ENCODE assay signal across 15 cellular contexts in the genomic region with DNA sequence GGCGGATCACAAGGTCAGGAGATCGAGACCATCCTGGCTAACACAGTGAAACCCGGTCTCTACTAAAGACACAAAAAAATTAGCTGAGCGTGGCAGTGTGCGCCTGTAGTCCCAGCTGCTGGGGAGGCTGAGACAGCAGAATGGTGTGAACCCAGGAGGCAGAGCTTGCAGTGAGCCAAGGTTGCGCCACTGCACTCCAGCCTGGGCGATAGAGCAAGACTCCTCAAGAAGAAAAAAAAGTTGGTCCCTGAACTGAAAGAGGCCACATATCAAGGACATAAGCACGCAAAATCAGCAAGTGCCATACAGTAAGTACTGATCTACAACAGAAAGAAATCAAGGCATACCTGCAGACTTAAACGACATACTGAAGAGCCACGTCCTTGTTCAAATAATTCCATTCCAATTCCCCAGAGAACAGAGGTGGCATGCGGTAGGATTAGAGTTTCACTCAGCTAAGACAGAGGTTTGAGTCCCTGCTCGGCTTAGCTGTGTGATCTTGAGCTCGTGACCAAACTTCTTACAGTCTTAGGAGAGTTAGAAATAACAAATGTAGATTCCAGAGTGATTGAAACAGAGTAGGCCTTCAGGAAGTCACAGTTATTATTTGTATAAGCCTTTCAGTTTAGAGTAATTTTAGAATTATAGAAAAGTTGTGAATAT. TPM values are rescaled to one million over a fixed set of nuclear protein-coding genes. Genes with fewer than 3 reads are reported as not detected.
A peak's percentile ranks its signal among the peaks of the same experiment; 100 is the strongest.
DNase-seq lines count a peak whose midpoint lies in the region; ATAC-seq, FAIRE-seq and TF ChIP-seq lines count a peak whose summit lies in the region.
"Had no signal": no experiment of that assay in that cellular context is flagged by ENCODE, and none has a peak within 500 bp of the region (broad histone marks: within the 10 kb centered on the region; RNA-seq: fewer than 3 reads in every experiment).

No MANE protein-coding gene starts in this region.

- H3K27me3 Mint-ChIP-seq in natural killer cell treated with Interleukin-12 subunit alpha and Interleukin-12 subunit beta and Interleukin-15 and Interleukin-18, amount 100 ng/mL, for 72 hours, result no peaks in the 10 kb centered on the region
- H3K27me3 Mint-ChIP-seq: activated T-helper 17 cell treated with anti-CD3 and anti-CD28 coated beads, Interleukin-2, amount 50 U/mL, for 72 hours had no signal

- CTCF ChIA-PET in HepG2 (lab: Yijun Ruan, JAX; ENCODE audit: low intra/inter-chr PET ratio, low total read pairs), result no interaction called here

- H3K4me3 ChIP-seq in HepG2 (replicated peaks in 1 of 3; ENCODE audit: insufficient read depth in 1 of 3, low read depth in 2 of 3, low read length in 3 of 3) (no peak overlapping the region), right lobe of liver (no peak overlapping the region), brain microvascular endothelial cell (ENCODE audit: low read depth, low read length) (no peak overlapping the region), upper lobe of right lung (no peak overlapping the region)

- H3K79me2 ChIP-seq in HepG2 (ENCODE audit: insufficient read depth, low read length), result peaks cover 95% of the 10 kb centered on the region

- H3K27ac ChIP-seq in HepG2 (ENCODE audit: extremely low read length, insufficient read depth, low read length) (peak overlapping the region; percentile 17), right lobe of liver (peak overlapping the region in 1 of 3 donors; percentile 62), brain microvascular endothelial cell (peak overlapping the region; percentile 33), upper lobe of right lung (no peak overlapping the region)

- no peak for TF ChIP-seq RAD21 in HepG2 (CRISPR knock-in tag; IDR thresholded peaks at IDR 0.05)

- H3K27me3 ChIP-seq in HepG2 (ENCODE audit: control insufficient read depth in 1 of 2, insufficient read depth in 2 of 2, low read length in 2 of 2) (no peaks in the 10 kb centered on the region), right lobe of liver (no peaks in the 10 kb centered on the region), brain microvascular endothelial cell (replicated peaks) (no peaks in the 10 kb centered on the region), upper lobe of right lung (no peaks in the 10 kb centered on the region)

- no peak overlapping the region for H2AFZ ChIP-seq in HepG2 (ENCODE audit: low read length)

- 93% methylated on average over 13 of the region's 13 CpGs for WGBS in HepG2 (ENCODE audit: low lambda C conversion rate)
- 79% methylated on average over 12 of the region's 13 CpGs for WGBS in right lobe of liver (ENCODE audit: insufficient coverage, low coverage, low lambda C conversion rate, missing lambda C conversion rate)

- TF ChIP-seq CTCF in HepG2 (CRISPR knock-in tag; IDR thresholded peaks at IDR 0.05), result no peak
- no peak for TF ChIP-seq CTCF in right lobe of liver (IDR thresholded peaks at IDR 0.05)
- TF ChIP-seq CTCF in brain microvascular endothelial cell (IDR thresholded peaks at IDR 0.05; ENCODE audit: low read depth, low read length, missing control alignments), result no peak
- TF ChIP-seq CTCF in upper lobe of right lung (IDR thresholded peaks at IDR 0.05), result no peak

- no peak for TF ChIP-seq EP300 in HepG2 (IDR thresholded peaks at IDR 0.05; ENCODE audit: low read depth in 2 of 2, low read length in 2 of 2)
- peak; percentile 36; the same call in 1 of the 2 replicates for TF ChIP-seq EP300 in HepG2 (CRISPR knock-in tag; IDR thresholded peaks at IDR 0.05; ENCODE audit: borderline replicate concordance)

- H3K36me3 Mint-ChIP-seq in natural killer cell treated with Interleukin-12 subunit alpha and Interleukin-12 subunit beta and Interleukin-15 and Interleukin-18, amount 100 ng/mL, for 72 hours, result no peaks in the 10 kb centered on the region

- ATAC-seq in HepG2, result no peak
- ATAC-seq in right lobe of liver, result no peak
- ATAC-seq in natural killer cell treated with Interleukin-12 subunit alpha and Interleukin-12 subunit beta and Interleukin-15 and Interleukin-18, amount 100 ng/mL, for 72 hours, result no peak
- ATAC-seq in upper lobe of right lung, result peak; percentile 51
- ATAC-seq in GM21529 (IDR thresholded peaks at IDR 0.05; ENCODE audit: unreplicated experiment), result no peak
- ATAC-seq in HG03432 (IDR thresholded peaks at IDR 0.05; ENCODE audit: unreplicated experiment), result no peak
- ATAC-seq: activated T-helper 17 cell treated with anti-CD3 and anti-CD28 coated beads, Interleukin-2, amount 50 U/mL, for 72 hours had no signal

- TF ChIP-seq POLR2A in HepG2 (IDR thresholded peaks at IDR 0.05; ENCODE audit: insufficient read depth in 1 of 2, low read depth in 2 of 2, low read length in 2 of 2) (no peak), right lobe of liver (IDR thresholded peaks at IDR 0.05) (no peak)

- DNase-seq in HepG2 (ENCODE audit: low spot score) (no peak), right lobe of liver (no peak), brain microvascular endothelial cell (no peak), upper lobe of right lung (peak; percentile 76), NCI-H1436 treated with DMSO at 0.1 percent for 48 hours (lab: John Stamatoyannopoulos, UW) (no peak)
- DNase-seq in natural killer cell treated with Interleukin-12 subunit alpha and Interleukin-12 subunit beta and Interleukin-15 and Interleukin-18, amount 100 ng/mL, for 72 hours (ENCODE audit: low spot score), result no peak
- DNase-seq: activated CD4-positive, alpha-beta T cell treated with anti-CD3 and anti-CD28 coated beads, Interleukin-2, amount 50 U/mL, for 1 hour; DMS 273 treated with DMSO at 0.1 percent for 48 hours; Karpas-422; left colon; NCI-H187 had no signal

- H3K9me3 Mint-ChIP-seq in natural killer cell treated with Interleukin-12 subunit alpha and Interleukin-12 subunit beta and Interleukin-15 and Interleukin-18, amount 100 ng/mL, for 72 hours, result no peaks in the 10 kb centered on the region
- H3K9me3 Mint-ChIP-seq: activated T-helper 17 cell treated with anti-CD3 and anti-CD28 coated beads, Interleukin-2, amount 50 U/mL, for 72 hours had no signal

- in situ Hi-C loops in HepG2 (cut with HindIII; ENCODE audit: extremely low pct_ligation_motif_present, low pct_unique_long_range_greater_than_20kb) (no loop called here), brain microvascular endothelial cell (cut with HindIII; ENCODE audit: low pct_ligation_motif_present, low sequenced_read_pairs) (no loop called here)

- H3K36me3 ChIP-seq in HepG2 (replicated peaks in 1 of 2; ENCODE audit: control insufficient read depth in 1 of 2, insufficient read depth in 2 of 2, low read length in 2 of 2), result peaks cover 1 to 17% of the 10 kb centered on the region in 2 experiments; a peak in 4 of 5 replicates
- no peaks in the 10 kb centered on the region for H3K36me3 ChIP-seq in right lobe of liver
- H3K36me3 ChIP-seq in brain microvascular endothelial cell (replicated peaks), result no peaks in the 10 kb centered on the region
- H3K36me3 ChIP-seq in upper lobe of right lung, result no peaks in the 10 kb centered on the region

- peaks cover 65 to 82% of the 10 kb centered on the region in 2 donors for H3K4me1 Mint-ChIP-seq in natural killer cell treated with Interleukin-12 subunit alpha and Interleukin-12 subunit beta and Interleukin-15 and Interleukin-18, amount 100 ng/mL, for 72 hours (ENCODE audit: low read depth in 2 of 2)

- no peak overlapping the region for H3K9ac ChIP-seq in HepG2 (ENCODE audit: insufficient read depth, low read depth, low read length)

- peak overlapping the region; percentile 62 for H3K4me3 Mint-ChIP-seq in natural killer cell treated with Interleukin-12 subunit alpha and Interleukin-12 subunit beta and Interleukin-15 and Interleukin-18, amount 100 ng/mL, for 72 hours
- H3K4me3 Mint-ChIP-seq: activated T-helper 17 cell treated with anti-CD3 and anti-CD28 coated beads, Interleukin-2, amount 50 U/mL, for 72 hours had no signal

- BruUV-seq in HepG2 (replicated peaks; lab: Mats Ljungman, UMichigan), result no TSS peak

- no peak overlapping the region for H3K4me2 ChIP-seq in HepG2 (ENCODE audit: low read depth, low read length)

- no peaks in the 10 kb centered on the region; the same call in 1 of the 2 replicates for H4K20me1 ChIP-seq in HepG2 (ENCODE audit: insufficient read depth, low read length)

- no peak for FAIRE-seq in HepG2 (lab: Jason Lieb, UNC)
- FAIRE-seq: urothelium cell line had no signal

- intact Hi-C loops in HepG2 (cut with micrococcal nuclease; ENCODE audit: unreplicated experiment), result no loop called here
- intact Hi-C loops in right lobe of liver (cut with DNase I), result loop anchor here in 1 of 2 donors (10.0 kb wide), 1 partner anchor 70 kb away; no protein-coding TSS in a partner anchor
- intact Hi-C loops in upper lobe of right lung (cut with DNase I), result no loop called here

- peaks cover 89% of the 10 kb centered on the region for H3K4me1 ChIP-seq in HepG2 (ENCODE audit: insufficient read depth, low read length)
- peaks cover 4 to 82% (median 35%) of the 10 kb centered on the region in 4 donors for H3K4me1 ChIP-seq in right lobe of liver
- peaks cover 66% of the 10 kb centered on the region for H3K4me1 ChIP-seq in upper lobe of right lung

- POLR2A ChIA-PET in HepG2 (lab: Yijun Ruan, JAX), result interaction anchor here (1.4 kb wide), 1 partner anchor 9 kb away, joined by 6 read pairs; no protein-coding TSS in a partner anchor

- peak overlapping the region; percentile 54 to 83 for H3K27ac Mint-ChIP-seq in natural killer cell treated with Interleukin-12 subunit alpha and Interleukin-12 subunit beta and Interleukin-15 and Interleukin-18, amount 100 ng/mL, for 72 hours
- H3K27ac Mint-ChIP-seq: activated T-helper 17 cell treated with anti-CD3 and anti-CD28 coated beads, Interleukin-2, amount 50 U/mL, for 72 hours had no signal

- H3K9me3 ChIP-seq in HepG2 (ENCODE audit: low read length), result no peaks in the 10 kb centered on the region
- H3K9me3 ChIP-seq in right lobe of liver, result no peaks in the 10 kb centered on the region
- no peaks in the 10 kb centered on the region for H3K9me3 ChIP-seq in upper lobe of right lung

RNA-seq across cellular contexts. Expression of gene B4GALT5, which starts 29.2 kb away (rescaled TPM):
- 26.7 and 30.9 TPM in 2 replicates for total RNA-seq in HepG2 (2016; rRNA removed; fragmentation: Illumina TruSeq; extraction: Trizol)
- 8.0 and 8.5 TPM in 2 replicates for total RNA-seq in HepG2 (2016; cell fraction: cytosol; rRNA removed; fragmentation: Illumina TruSeq; extraction: Trizol; ENCODE audit: low read depth)
- 22.9 and 29.9 TPM in 2 replicates for total RNA-seq in HepG2 (2016; cell fraction: insoluble cytoplasmic fraction; rRNA removed; fragmentation: Illumina TruSeq; extraction: Trizol)
- 33.9 and 36.1 TPM in 2 replicates for total RNA-seq in HepG2 (2016; cell fraction: membrane; rRNA removed; fragmentation: Illumina TruSeq; extraction: Trizol)
- 27.2 and 29.5 TPM in 2 replicates for total RNA-seq in HepG2 (2016; cell fraction: nucleus; rRNA removed; fragmentation: Illumina TruSeq; extraction: Trizol)
- 27.3 and 29.3 TPM in 2 replicates for polyA plus RNA-seq in HepG2 (2011; rRNA removed)
- 18.3 and 27.5 TPM in 2 replicates for polyA plus RNA-seq in HepG2 (2011; cell fraction: cytosol; rRNA removed)
- 11.9 and 15.8 TPM in 2 replicates for polyA plus RNA-seq in HepG2 (2011; cell fraction: nucleus; rRNA removed)
- 18.1 and 19.7 TPM in 2 replicates for polyA plus RNA-seq in HepG2 (2012)
- 5.4 and 5.7 TPM in 2 replicates for polyA plus RNA-seq in HepG2 (2016; cell fraction: cytosol; fragmentation: Illumina TruSeq; extraction: Trizol; ENCODE audit: low read depth)
- polyA plus RNA-seq in HepG2 (2016; cell fraction: insoluble cytoplasmic fraction; fragmentation: Illumina TruSeq; extraction: Trizol; ENCODE audit: low read depth), result 22.6 and 24.2 TPM in 2 replicates
- 22.9 and 23.5 TPM in 2 replicates for polyA plus RNA-seq in HepG2 (2016; cell fraction: membrane; fragmentation: Illumina TruSeq; extraction: Trizol; ENCODE audit: low read depth)
- polyA plus RNA-seq in HepG2 (2016; cell fraction: nucleus; fragmentation: Illumina TruSeq; extraction: Trizol; ENCODE audit: insufficient read depth, low read depth), result 42.1 and 46.2 TPM in 2 replicates
- 38.2 and 60.8 TPM in 2 replicates for polyA minus RNA-seq in HepG2 (2011; rRNA and poly(A)+ RNA removed; ENCODE audit: low replicate concordance)
- 22.1 and 24.1 TPM in 2 replicates for polyA minus RNA-seq in HepG2 (2011; cell fraction: cytosol; rRNA and poly(A)+ RNA removed)
- polyA minus RNA-seq in HepG2 (2011; cell fraction: nucleus; rRNA and poly(A)+ RNA removed), result 13.5 and 18.5 TPM in 2 replicates
- 10 to 100 TPM in 5 of 6 experiments, 1 to 10 TPM in 1; 9.5 to 32.6 (median 15.5) TPM for total RNA-seq in right lobe of liver
- 10 to 100 TPM; 62.1 to 74.9 TPM for total RNA-seq in natural killer cell treated with Interleukin-12 subunit alpha and Interleukin-12 subunit beta and Interleukin-15 and Interleukin-18, amount 100 ng/mL, for 72 hours
- total RNA-seq in upper lobe of right lung, result 46.1 TPM
